Comparison of ENCODE assay signal across 21 cellular contexts in genomic region chr4:41129128-41129754, GRCh38.
DNase-seq lines count a peak whose midpoint lies in the region; ATAC-seq and TF ChIP-seq lines count a peak whose summit lies in the region.
"Had no signal": no experiment of that assay in that cellular context is flagged by ENCODE, and none has a peak within 500 bp of the region (broad histone marks: within the 10 kb centered on the region; RNA-seq: fewer than 3 reads in every experiment).

No MANE protein-coding gene starts in this region.

- H3K23ac ChIP-seq in mesenchymal stem cell (ENCODE audit: low read length in 2 of 2): no peak overlapping the region

- no peak overlapping the region for H2BK12ac ChIP-seq in mesenchymal stem cell (ENCODE audit: low read length in 2 of 2)

- no peaks in the 10 kb centered on the region for H3K27me3 Mint-ChIP-seq in Caco-2 (ENCODE audit: insufficient read depth, unreplicated experiment)
- H3K27me3 Mint-ChIP-seq in activated T-cell treated with anti-CD3 and anti-CD28 coated beads, Interleukin-2, amount 50 U/mL, for 72 hours (ENCODE audit: low read depth): peaks cover 10% of the 10 kb centered on the region

- no peak for TF ChIP-seq CTCF in Caco-2 (IDR thresholded peaks at IDR 0.05; ENCODE audit: insufficient read depth in 1 of 2, low read depth in 1 of 2, low read length in 1 of 2, severe bottlenecking in 1 of 2, unreplicated experiment in 1 of 2)

- H3K4me2 ChIP-seq in mesenchymal stem cell (ENCODE audit: low read length, poor library complexity, severe bottlenecking): no peak overlapping the region

- ATAC-seq in HG03097 (IDR thresholded peaks at IDR 0.05; ENCODE audit: low FRiP score, unreplicated experiment): no peak
- ATAC-seq in activated T-cell treated with anti-CD3 and anti-CD28 coated beads, Interleukin-2, amount 50 U/mL, for 72 hours (replicated peaks in 1 of 2): no peak
- no peak for ATAC-seq in aorta (ENCODE audit: low FRiP score)
- ATAC-seq: heart left ventricle; left lobe of liver; stimulated activated naive CD8-positive, alpha-beta T cell treated with anti-CD3 and anti-CD28 coated beads, Interleukin-15, Interleukin-2, amounts not matched to agents 100 U/mL and 50 U/mL, for 24 hours had no signal

- H4K91ac ChIP-seq in mesenchymal stem cell (ENCODE audit: low read length): no peak overlapping the region

- DNase-seq in Caco-2 (no peak), NCI-H1092 (lab: John Stamatoyannopoulos, UW) (peak; percentile 9), NCI-H748 treated with DMSO at 0.1 percent for 48 hours (lab: John Stamatoyannopoulos, UW) (peak; percentile 23), mesenchymal stem cell (no peak), aorta (no peak)
- DNase-seq in NK-92 treated with Interleukin-12 subunit alpha and Interleukin-12 subunit beta, amount 100 ng/mL, for 24 hours (lab: John Stamatoyannopoulos, UW): no peak
- DNase-seq in activated T-cell treated with anti-CD3 and anti-CD28 coated beads, Interleukin-2, amount 50 U/mL, for 72 hours: no peak
- DNase-seq: activated CD4-positive, alpha-beta T cell treated with anti-CD3 and anti-CD28 coated beads, Interleukin-2, amount 50 U/mL, for 48 hours; activated T-cell treated with anti-CD3 and anti-CD28 coated beads for 4 hours; amniotic stem cell; EL; heart left ventricle; NCI-H1930; stimulated activated CD4-positive, alpha-beta T cell treated with anti-CD3 and anti-CD28 coated beads, Interleukin-4, amount 100 ng/mL, for 1 hour; stimulated activated naive CD8-positive, alpha-beta T cell treated with anti-CD3 and anti-CD28 coated beads, Interleukin-15, Interleukin-2, amounts not matched to agents 100 U/mL and 50 U/mL, for 24 hours had no signal

- H2BK15ac ChIP-seq in mesenchymal stem cell (ENCODE audit: low read depth, poor library complexity, severe bottlenecking): no peak overlapping the region

- peaks cover 43% of the 10 kb centered on the region for H3K36me3 Mint-ChIP-seq in Caco-2 (ENCODE audit: insufficient read depth, unreplicated experiment)
- no peaks in the 10 kb centered on the region for H3K36me3 Mint-ChIP-seq in activated T-cell treated with anti-CD3 and anti-CD28 coated beads, Interleukin-2, amount 50 U/mL, for 72 hours (ENCODE audit: insufficient read depth in 2 of 2)

- no peak overlapping the region for H2BK5ac ChIP-seq in mesenchymal stem cell (ENCODE audit: low read depth, low read length, poor library complexity, severe bottlenecking)

- no peaks in the 10 kb centered on the region for H3K9me3 Mint-ChIP-seq in Caco-2 (ENCODE audit: unreplicated experiment)
- H3K9me3 Mint-ChIP-seq in activated T-cell treated with anti-CD3 and anti-CD28 coated beads, Interleukin-2, amount 50 U/mL, for 72 hours: peaks cover 0 to 1% of the 10 kb centered on the region in 2 donors

- intact Hi-C loops in Caco-2 (cut with micrococcal nuclease; ENCODE audit: unreplicated experiment): no loop called here
- intact Hi-C loops in aorta (cut with DNase I): no loop called here

- no peak overlapping the region for H2AK5ac ChIP-seq in mesenchymal stem cell (ENCODE audit: low read length, severe bottlenecking)

- H3K4me1 Mint-ChIP-seq in Caco-2 (ENCODE audit: low read depth, unreplicated experiment): peaks cover 52% of the 10 kb centered on the region
- H3K4me1 Mint-ChIP-seq in activated T-cell treated with anti-CD3 and anti-CD28 coated beads, Interleukin-2, amount 50 U/mL, for 72 hours (ENCODE audit: low read depth): no peaks in the 10 kb centered on the region

- no peak overlapping the region for H3K14ac ChIP-seq in mesenchymal stem cell (ENCODE audit: low read length in 2 of 2)

- H3K4me3 ChIP-seq in Caco-2 (ENCODE audit: low read depth, low read length) (no peak overlapping the region), mesenchymal stem cell (ENCODE audit: insufficient read depth in 1 of 2, low read depth in 1 of 2, low read length in 2 of 2) (no peak overlapping the region), aorta (ENCODE audit: low read length in 2 of 2) (no peak overlapping the region)
- H3K4me3 ChIP-seq: cardiac muscle cell, heart left ventricle, SK-N-MC, tibial nerve had no signal

- peaks cover 38% of the 10 kb centered on the region for H3K79me1 ChIP-seq in mesenchymal stem cell (replicated peaks; ENCODE audit: low read length, poor library complexity, severe bottlenecking)

- H2AFZ ChIP-seq in mesenchymal stem cell (ENCODE audit: low read depth, low read length): no peak overlapping the region

- H3K27ac ChIP-seq in mesenchymal stem cell (ENCODE audit: low read length, poor library complexity, severe bottlenecking) (no peak overlapping the region), aorta (ENCODE audit: low read depth in 1 of 2, low read length in 2 of 2) (no peak overlapping the region)
- H3K27ac ChIP-seq: cardiac muscle cell, heart left ventricle, neutrophil, SK-N-MC, tibial nerve had no signal

- H3K27me3 ChIP-seq in Caco-2 (replicated peaks; ENCODE audit: control insufficient read depth, insufficient read depth, low read length) (no peaks in the 10 kb centered on the region), mesenchymal stem cell (ENCODE audit: control insufficient read depth in 1 of 2, insufficient read depth in 1 of 2, low read length in 2 of 2) (no peaks in the 10 kb centered on the region), aorta (ENCODE audit: control insufficient read depth in 1 of 2, insufficient read depth in 2 of 2, low read length in 1 of 2) (no peaks in the 10 kb centered on the region)
- H3K27me3 ChIP-seq: cardiac muscle cell, heart left ventricle, neutrophil, tibial nerve had no signal

- no peak overlapping the region for H2BK120ac ChIP-seq in mesenchymal stem cell (ENCODE audit: low read depth, low read length)

- POLR2A ChIA-PET in Caco-2 (lab: Charles Lee): no interaction called here

- peak overlapping the region in 1 of 2 experiments; percentile 38 for H3K4ac ChIP-seq in mesenchymal stem cell (ENCODE audit: low read depth in 1 of 2, low read length in 2 of 2)

- H3K18ac ChIP-seq in mesenchymal stem cell (ENCODE audit: low read depth in 1 of 2, low read length in 2 of 2): peak overlapping the region; percentile 31 to 34

- CTCF ChIA-PET in Caco-2 (lab: Charles Lee): interaction anchor here (2.0 kb wide), 1 partner anchor 85 kb away, joined by 5 read pairs; the partner anchor contains the start of gene APBB2

- H3K4me3 Mint-ChIP-seq in Caco-2 (ENCODE audit: unreplicated experiment): peak overlapping the region; percentile 36
- H3K4me3 Mint-ChIP-seq in activated T-cell treated with anti-CD3 and anti-CD28 coated beads, Interleukin-2, amount 50 U/mL, for 72 hours: no peak overlapping the region

- H3K36me3 ChIP-seq in Caco-2 (ENCODE audit: control insufficient read depth, insufficient read depth, low read length): no peaks in the 10 kb centered on the region; the same call in 1 of the 2 replicates
- no peaks in the 10 kb centered on the region for H3K36me3 ChIP-seq in mesenchymal stem cell (ENCODE audit: control insufficient read depth in 1 of 2, insufficient read depth in 2 of 2, low read depth in 1 of 2, low read length in 2 of 2)
- no peaks in the 10 kb centered on the region for H3K36me3 ChIP-seq in aorta (ENCODE audit: control insufficient read depth in 1 of 2, insufficient read depth in 2 of 2, low read length in 1 of 2)
- H3K36me3 ChIP-seq: cardiac muscle cell, heart left ventricle, neutrophil, tibial nerve had no signal

- peaks cover 93% of the 10 kb centered on the region for H3K4me1 ChIP-seq in Caco-2
- H3K4me1 ChIP-seq in mesenchymal stem cell (ENCODE audit: control insufficient read depth, insufficient read depth, low read depth, low read length): peaks cover 4% of the 10 kb centered on the region
- peaks cover 5% of the 10 kb centered on the region in 2 donors for H3K4me1 ChIP-seq in aorta (ENCODE audit: control insufficient read depth in 1 of 2, insufficient read depth in 2 of 2, low read length in 2 of 2)

- no TSS peak for BruUV-seq in Caco-2 (replicated peaks; lab: Mats Ljungman, UMichigan)

- peak overlapping the region; percentile 4 for H4K8ac ChIP-seq in mesenchymal stem cell (ENCODE audit: low read length)

- no peak overlapping the region for H3K9ac ChIP-seq in mesenchymal stem cell (ENCODE audit: low read length)

- WGBS in mesenchymal stem cell: no CpG with 5 or more reads among the region's 1 CpG
- WGBS in aorta, 2 donors: 99 to 100% methylated on average over 1 of the region's 1 CpG

- no peaks in the 10 kb centered on the region for H3K9me3 ChIP-seq in Caco-2
- no peaks in the 10 kb centered on the region for H3K9me3 ChIP-seq in mesenchymal stem cell (ENCODE audit: control insufficient read depth, low read length)
- no peaks in the 10 kb centered on the region for H3K9me3 ChIP-seq in aorta (ENCODE audit: control insufficient read depth, low read length)
- H3K9me3 ChIP-seq: heart left ventricle, neutrophil, tibial nerve had no signal

- H3K27ac Mint-ChIP-seq in Caco-2 (ENCODE audit: unreplicated experiment): peak overlapping the region; percentile 95
- H3K27ac Mint-ChIP-seq in activated T-cell treated with anti-CD3 and anti-CD28 coated beads, Interleukin-2, amount 50 U/mL, for 72 hours: no peak overlapping the region

Comparison
In these comparisons a context has a peak if more than half of its experiments do, and no peak if none do; other contexts are left out.
1. DNase-seq: peak in NCI-H1092 (single experiment) and NCI-H748 treated with DMSO at 0.1 percent for 48 hours (single experiment); none in Caco-2 (0 of 2), mesenchymal stem cell (single experiment), NK-92 treated with Interleukin-12 subunit alpha and Interleukin-12 subunit beta, amount 100 ng/mL, for 24 hours (single experiment), activated T-cell treated with anti-CD3 and anti-CD28 coated beads, Interleukin-2, amount 50 U/mL, for 72 hours (0 of 2) and aorta (0 of 2).